Comparison of ENCODE assay signal across 8 cellular contexts in genomic region chr19:3387645-3388589, GRCh38. TPM values are rescaled to one million over a fixed set of nuclear protein-coding genes. Genes with fewer than 3 reads are reported as not detected.
DNase-seq lines count a peak whose midpoint lies in the region; ATAC-seq and TF ChIP-seq lines count a peak whose summit lies in the region.

No MANE protein-coding gene starts in this region.

- H3K27ac ChIP-seq in fibroblast of lung (ENCODE audit: insufficient read depth, low read length) (peak overlapping the region; percentile 79), osteoblast (ENCODE audit: low read depth, low read length) (peak overlapping the region; percentile 60)

- H3K4me3 ChIP-seq in fibroblast of lung (replicated peaks in 1 of 4; ENCODE audit: control extremely low read depth in 1 of 4, insufficient read depth in 1 of 4, low read depth in 3 of 4, low read length in 4 of 4): no peak overlapping the region
- H3K4me3 ChIP-seq in osteoblast (ENCODE audit: insufficient read depth, low read length): no peak overlapping the region

- peaks cover 36% of the 10 kb centered on the region for H3K4me1 ChIP-seq in fibroblast of lung (ENCODE audit: control insufficient read depth, extremely low read depth, insufficient read depth, low read length)
- H3K4me1 ChIP-seq in osteoblast (ENCODE audit: insufficient read depth, low read length): peaks cover 34% of the 10 kb centered on the region

- ATAC-seq in HG02885 (IDR thresholded peaks at IDR 0.05; ENCODE audit: poor library complexity, unreplicated experiment): no peak

- DNase-seq in CD1c-positive myeloid dendritic cell (ENCODE audit: extremely low spot score): peak; percentile 26
- peak; percentile 93 to 99 for DNase-seq in NCI-H446 (lab: John Stamatoyannopoulos, UW)
- peak; percentile 50 to 85 for DNase-seq in fibroblast of lung (ENCODE audit: low read depth in 2 of 2)
- peak; percentile 96 for DNase-seq in osteoblast (ENCODE audit: insufficient read length, low spot score, missing footprints)
- no peak for DNase-seq in activated CD4-positive, CD25-positive, alpha-beta regulatory T cell (lab: John Stamatoyannopoulos, UW)
- no peak for DNase-seq in activated CD8-positive, alpha-beta memory T cell treated with anti-CD3 and anti-CD28 coated beads, Interleukin-2, amount 50 U/mL, for 4 hours
- DNase-seq in 8988T: no peak

- H2AFZ ChIP-seq in fibroblast of lung (ENCODE audit: low read length): no peak overlapping the region
- no peak overlapping the region for H2AFZ ChIP-seq in osteoblast (ENCODE audit: low read length)

- peak overlapping the region; percentile 23 for H3K9ac ChIP-seq in fibroblast of lung (ENCODE audit: insufficient read depth, low read length)

- H3K9me3 ChIP-seq in fibroblast of lung (ENCODE audit: control insufficient read depth, insufficient read depth, low read depth, low read length) (no peaks in the 10 kb centered on the region), osteoblast (ENCODE audit: low read depth, low read length) (no peaks in the 10 kb centered on the region)

- no peaks in the 10 kb centered on the region for H3K27me3 ChIP-seq in fibroblast of lung (ENCODE audit: control insufficient read depth, insufficient read depth, low read length)
- H3K27me3 ChIP-seq in osteoblast (ENCODE audit: insufficient read depth, low read length): no peaks in the 10 kb centered on the region

- peaks cover 89% of the 10 kb centered on the region for H3K79me2 ChIP-seq in fibroblast of lung (ENCODE audit: control insufficient read depth, insufficient read depth, low read length)
- H3K79me2 ChIP-seq in osteoblast (ENCODE audit: insufficient read depth, low read length): peaks cover 95% of the 10 kb centered on the region

- no peaks in the 10 kb centered on the region for H4K20me1 ChIP-seq in fibroblast of lung (ENCODE audit: control insufficient read depth, extremely low read depth, insufficient read depth, low read length)
- peaks cover 69% of the 10 kb centered on the region for H4K20me1 ChIP-seq in osteoblast (ENCODE audit: insufficient read depth, low read length)

- TF ChIP-seq CTCF in fibroblast of lung (conservative IDR thresholded peaks at IDR 0.05 in 1 of 2, IDR thresholded peaks at IDR 0.05 in 1 of 2; ENCODE audit: low read depth in 1 of 2, low read length in 2 of 2) (no peak), osteoblast (IDR thresholded peaks at IDR 0.05; ENCODE audit: extremely low read depth, low read depth, low read length) (no peak)

- H3K36me3 ChIP-seq in fibroblast of lung (ENCODE audit: control insufficient read depth, insufficient read depth, low read length): peaks cover 21% of the 10 kb centered on the region
- peaks cover 4% of the 10 kb centered on the region for H3K36me3 ChIP-seq in osteoblast (ENCODE audit: insufficient read depth, low read length)

- H3K4me2 ChIP-seq in fibroblast of lung (ENCODE audit: extremely low read depth, insufficient read depth, low read length) (peak overlapping the region; percentile 25), osteoblast (ENCODE audit: insufficient read depth, low read length) (peak overlapping the region; percentile 32)

RNA-seq across cellular contexts. Expression of gene NFIC, which starts 21.5 kb away (rescaled TPM):
- total RNA-seq in fibroblast of lung (34.9 and 66.4 TPM in 2 replicates), osteoblast (57.2 and 61.2 TPM in 2 replicates)
- polyA plus RNA-seq in fibroblast of lung: 7.9 and 16.6 TPM in 2 replicates
- 89.7 and 117 TPM in 2 replicates for polyA plus RNA-seq in fibroblast of lung (2012)
- 101 and 159 TPM in 2 replicates for polyA minus RNA-seq in fibroblast of lung (ENCODE audit: low replicate concordance)

Comparison
In these comparisons a context has a peak if more than half of its experiments do, and no peak if none do; other contexts are left out.
1. DNase-seq: peak in CD1c-positive myeloid dendritic cell (single experiment), NCI-H446 (2 of 2), fibroblast of lung (2 of 2) and osteoblast (single experiment); none in activated CD4-positive, CD25-positive, alpha-beta regulatory T cell (0 of 4), activated CD8-positive, alpha-beta memory T cell treated with anti-CD3 and anti-CD28 coated beads, Interleukin-2, amount 50 U/mL, for 4 hours (single experiment) and 8988T (single experiment).